Comparison of ENCODE assay signal across 1 cellular context in the genomic region with DNA sequence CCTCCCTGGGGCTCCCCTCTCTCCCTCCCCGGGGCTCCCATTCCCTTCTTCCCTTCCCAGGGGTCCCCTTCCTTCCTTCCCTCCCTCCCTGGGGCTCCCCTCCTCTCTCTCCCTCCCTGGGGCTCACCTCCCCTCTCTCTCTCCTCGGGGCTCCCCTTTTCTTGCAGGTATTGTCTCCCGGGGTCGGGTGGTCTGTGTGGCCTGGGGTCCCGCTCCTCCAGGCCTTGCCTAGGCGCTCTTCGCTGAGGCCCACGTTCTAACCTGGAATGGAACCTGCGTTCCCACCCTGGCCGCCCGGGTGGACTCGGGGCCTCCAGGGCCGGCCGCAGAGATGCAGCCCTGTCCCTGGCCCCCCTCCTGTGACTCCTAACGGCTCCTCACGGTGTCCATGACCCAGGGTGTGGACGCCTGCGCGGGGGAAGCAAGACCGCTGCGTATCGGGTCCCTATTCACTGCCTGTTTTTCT.
TF ChIP-seq lines count a peak whose summit lies in the region.

No MANE protein-coding gene starts in this region.

TF ChIP-seq in HEK293, 187 proteins besides CTCF, POLR2A, EP300 and RAD21 (continued from another document):
- 0 out of 2 replicates have a peak, but pooled peaks have one; percentile 7 for TF ChIP-seq ZBTB11 (tag by site-specific recombination; conservative IDR thresholded peaks at IDR 0.05; ENCODE audit: low read depth)
- TF ChIP-seq ZBTB20 (tag by site-specific recombination; IDR thresholded peaks at IDR 0.05): peak; percentile 24; the same call in 1 of the 2 replicates
- peak; percentile 71 for TF ChIP-seq ZNF398 (tag by site-specific recombination; IDR thresholded peaks at IDR 0.05)
- TF ChIP-seq, protein P1, sequence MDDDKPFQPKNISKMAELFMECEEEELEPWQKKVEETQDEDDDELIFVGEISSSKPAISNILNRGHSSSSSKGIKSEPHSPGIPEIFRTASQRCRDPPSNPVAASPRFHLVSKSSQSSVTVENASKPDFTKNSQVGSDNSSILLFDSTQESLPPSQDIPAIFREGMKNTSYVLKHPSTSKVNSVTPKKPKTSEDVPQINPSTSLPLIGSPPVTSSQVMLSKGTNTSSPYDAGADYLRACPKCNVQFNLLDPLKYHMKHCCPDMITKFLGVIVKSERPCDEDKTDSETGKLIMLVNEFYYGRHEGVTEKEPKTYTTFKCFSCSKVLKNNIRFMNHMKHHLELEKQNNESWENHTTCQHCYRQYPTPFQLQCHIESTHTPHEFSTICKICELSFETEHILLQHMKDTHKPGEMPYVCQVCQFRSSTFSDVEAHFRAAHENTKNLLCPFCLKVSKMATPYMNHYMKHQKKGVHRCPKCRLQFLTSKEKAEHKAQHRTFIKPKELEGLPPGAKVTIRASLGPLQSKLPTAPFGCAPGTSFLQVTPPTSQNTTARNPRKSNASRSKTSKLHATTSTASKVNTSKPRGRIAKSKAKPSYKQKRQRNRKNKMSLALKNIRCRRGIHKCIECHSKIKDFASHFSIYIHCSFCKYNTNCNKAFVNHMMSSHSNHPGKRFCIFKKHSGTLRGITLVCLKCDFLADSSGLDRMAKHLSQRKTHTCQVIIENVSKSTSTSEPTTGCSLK (tag by site-specific recombination; IDR thresholded peaks at IDR 0.05): no peak
- TF ChIP-seq ZBTB1 (tag by site-specific recombination; IDR thresholded peaks at IDR 0.05): no peak
- TF ChIP-seq, protein P2, sequence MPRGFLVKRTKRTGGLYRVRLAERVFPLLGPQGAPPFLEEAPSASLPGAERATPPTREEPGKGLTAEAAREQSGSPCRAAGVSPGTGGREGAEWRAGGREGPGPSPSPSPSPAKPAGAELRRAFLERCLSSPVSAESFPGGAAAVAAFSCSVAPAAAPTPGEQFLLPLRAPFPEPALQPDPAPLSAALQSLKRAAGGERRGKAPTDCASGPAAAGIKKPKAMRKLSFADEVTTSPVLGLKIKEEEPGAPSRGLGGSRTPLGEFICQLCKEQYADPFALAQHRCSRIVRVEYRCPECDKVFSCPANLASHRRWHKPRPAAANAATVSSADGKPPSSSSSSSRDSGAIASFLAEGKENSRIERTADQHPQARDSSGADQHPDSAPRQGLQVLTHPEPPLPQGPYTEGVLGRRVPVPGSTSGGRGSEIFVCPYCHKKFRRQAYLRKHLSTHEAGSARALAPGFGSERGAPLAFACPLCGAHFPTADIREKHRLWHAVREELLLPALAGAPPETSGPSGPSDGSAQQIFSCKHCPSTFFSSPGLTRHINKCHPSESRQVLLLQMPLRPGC (tag by site-specific recombination; IDR thresholded peaks at IDR 0.05): 0 out of 2 replicates have a peak, but pooled peaks have one; percentile 8
- TF ChIP-seq ZNF585B (tag by site-specific recombination; IDR thresholded peaks at IDR 0.05): no peak
- TF ChIP-seq ZNF366 (tag by site-specific recombination; conservative IDR thresholded peaks at IDR 0.05): peak; percentile 83
- TF ChIP-seq ZNF394 (tag by site-specific recombination; IDR thresholded peaks at IDR 0.05; ENCODE audit: borderline replicate concordance): peak; percentile 9; the same call in 1 of the 2 replicates
- TF ChIP-seq ZNF76 (tag by site-specific recombination; IDR thresholded peaks at IDR 0.05; ENCODE audit: borderline replicate concordance, low read depth): peak; percentile 40; the same call in 1 of the 2 replicates
- TF ChIP-seq ZNF202 (tag by site-specific recombination; IDR thresholded peaks at IDR 0.05; ENCODE audit: borderline replicate concordance): no peak
- TF ChIP-seq ZNF335 (tag by site-specific recombination; conservative IDR thresholded peaks at IDR 0.05): peak; percentile 39; the same call in 1 of the 2 replicates
- no peak for TF ChIP-seq ZSCAN23 (tag by site-specific recombination; IDR thresholded peaks at IDR 0.05)
- TF ChIP-seq KLF17 (tag by site-specific recombination; IDR thresholded peaks at IDR 0.05): 0 out of 2 replicates have a peak, but pooled peaks have one; percentile 16
- no peak for TF ChIP-seq ZNF544 (tag by site-specific recombination; IDR thresholded peaks at IDR 0.05)
- 0 out of 2 replicates have a peak, but pooled peaks have one; percentile 29 for TF ChIP-seq ZNF600 (tag by site-specific recombination; IDR thresholded peaks at IDR 0.05)
TF ChIP-seq in HEK293: peak in this region for 13.
